Comparison of ENCODE assay signal across 8 cellular contexts in the genomic region with DNA sequence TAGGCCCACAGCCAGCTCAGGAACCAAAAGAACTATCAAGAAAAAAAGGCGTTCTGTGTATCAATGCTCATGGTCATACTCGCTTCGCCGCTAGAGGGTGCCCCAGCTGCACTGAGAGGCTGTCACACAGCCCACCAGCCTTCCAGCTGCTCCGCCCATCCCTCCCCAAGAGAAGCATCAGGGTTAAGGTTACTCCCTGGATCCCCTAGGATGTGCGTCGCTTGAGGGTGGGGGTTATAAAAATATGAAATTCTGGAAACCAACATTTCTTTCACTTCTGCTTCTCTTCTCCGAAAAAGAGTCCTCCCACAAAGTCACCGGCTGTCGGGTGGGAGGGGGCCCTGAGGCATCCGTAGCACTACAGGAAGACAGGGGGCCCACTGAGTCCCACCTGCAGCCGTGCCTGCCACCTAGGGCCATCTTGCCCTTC. TPM values are rescaled to one million over a fixed set of nuclear protein-coding genes. Genes with fewer than 3 reads are reported as not detected.
A peak's percentile ranks its signal among the peaks of the same experiment; 100 is the strongest.
DNase-seq lines count a peak whose midpoint lies in the region; ATAC-seq and TF ChIP-seq lines count a peak whose summit lies in the region.

No MANE protein-coding gene starts in this region.

- H3K27ac ChIP-seq in tibial nerve, result peak overlapping the region; percentile 47 to 96 (median 90)

- TF ChIP-seq POLR2A in tibial nerve (IDR thresholded peaks at IDR 0.05), result no peak

- DNase-seq in activated gamma-delta T cell treated with Interleukin-2 at 50 U/mL for 16 hours (peak; percentile 85), activated gamma-delta T cell (lab: John Stamatoyannopoulos, UW) (no peak), NCI-H1436 treated with DMSO at 0.1 percent for 48 hours (lab: John Stamatoyannopoulos, UW) (peak; percentile 33), amniotic stem cell (lab: John Stamatoyannopoulos, UW) (peak; percentile 55), left cardiac atrium (peak; percentile 94), posterior vena cava (ENCODE audit: low spot score) (peak; percentile 97), tibial nerve (ENCODE audit: low spot score in 2 of 2) (peak; percentile 87 to 98)

- peak overlapping the region; percentile 68 to 84 (median 72) for H3K4me3 ChIP-seq in tibial nerve

- peak overlapping the region; percentile 82 for H3K27ac Mint-ChIP-seq in T-helper 1 cell treated with Interleukin-12 subunit alpha and Interleukin-12 subunit beta and Interleukin-4 antibody, amounts not matched to agents 30 μg/mL and 1 μg/mL, for 36 hours

- peaks cover 0 to 64% (median 37%) of the 10 kb centered on the region in 4 donors for H3K4me1 ChIP-seq in tibial nerve

- intact Hi-C loops in left cardiac atrium (cut with DNase I), result loop anchor here (1.0 to 10.0 kb wide), 4 partner anchors 54 to 133 kb away; no protein-coding TSS in a partner anchor
- intact Hi-C loops in posterior vena cava (cut with DNase I), result loop anchor here in 1 of 2 donors (5.0 kb wide), 1 partner anchor 52 kb away; no protein-coding TSS in a partner anchor

- H3K4me1 Mint-ChIP-seq in T-helper 1 cell treated with Interleukin-12 subunit alpha and Interleukin-12 subunit beta and Interleukin-4 antibody, amounts not matched to agents 30 μg/mL and 1 μg/mL, for 36 hours (ENCODE audit: low read depth), result peaks cover 39% of the 10 kb centered on the region

- TF ChIP-seq EP300 in tibial nerve (IDR thresholded peaks at IDR 0.05), result peak in 1 of 2 donors; percentile 46

- H3K9me3 ChIP-seq in tibial nerve, result no peaks in the 10 kb centered on the region

- no peaks in the 10 kb centered on the region for H3K27me3 ChIP-seq in tibial nerve

- 2 to 4% methylated on average over 12 of the region's 12 CpGs for WGBS in tibial nerve, 2 donors

- peak overlapping the region; percentile 93 for H3K4me3 Mint-ChIP-seq in T-helper 1 cell treated with Interleukin-12 subunit alpha and Interleukin-12 subunit beta and Interleukin-4 antibody, amounts not matched to agents 30 μg/mL and 1 μg/mL, for 36 hours

- no peaks in the 10 kb centered on the region for H3K9me3 Mint-ChIP-seq in T-helper 1 cell treated with Interleukin-12 subunit alpha and Interleukin-12 subunit beta and Interleukin-4 antibody, amounts not matched to agents 30 μg/mL and 1 μg/mL, for 36 hours

- TF ChIP-seq CTCF in tibial nerve (IDR thresholded peaks at IDR 0.05), result peak; percentile 82 to 91 (median 90)

- H3K27me3 Mint-ChIP-seq in T-helper 1 cell treated with Interleukin-12 subunit alpha and Interleukin-12 subunit beta and Interleukin-4 antibody, amounts not matched to agents 30 μg/mL and 1 μg/mL, for 36 hours (ENCODE audit: low read depth), result peaks cover 11% of the 10 kb centered on the region

- H3K36me3 ChIP-seq in tibial nerve, result peaks cover 0 to 34% (median 15%) of the 10 kb centered on the region in 3 donors

- ATAC-seq in left cardiac atrium, result peak; percentile 41 to 58

- H3K36me3 Mint-ChIP-seq in T-helper 1 cell treated with Interleukin-12 subunit alpha and Interleukin-12 subunit beta and Interleukin-4 antibody, amounts not matched to agents 30 μg/mL and 1 μg/mL, for 36 hours (ENCODE audit: low read depth), result no peaks in the 10 kb centered on the region

RNA-seq across cellular contexts. Expression of gene CBX6, which starts 1.7 kb away (rescaled TPM):
- 10 to 100 TPM; 46.0 to 54.3 TPM for total RNA-seq in left cardiac atrium
- total RNA-seq in posterior vena cava, result 100 to 1,000 TPM in 1 of 2 donors, 10 to 100 TPM in 1; 98.0 to 105 TPM
- 10 to 100 TPM; 50.0 to 78.0 (median 56.8) TPM for total RNA-seq in tibial nerve

RNA-seq across cellular contexts. Expression of gene NPTXR, which starts 26.5 kb away (rescaled TPM):
- 10 to 100 TPM; 26.9 to 30.8 TPM for total RNA-seq in left cardiac atrium
- total RNA-seq in posterior vena cava, result 1 to 10 TPM; 8.3 to 8.4 TPM
- total RNA-seq in tibial nerve, result 10 to 100 TPM in 1 of 4 donors, 1 to 10 TPM in 3; 7.5 to 12.3 (median 8.4) TPM
